ENCODE assay signal across 8 cellular contexts in the genomic region with DNA sequence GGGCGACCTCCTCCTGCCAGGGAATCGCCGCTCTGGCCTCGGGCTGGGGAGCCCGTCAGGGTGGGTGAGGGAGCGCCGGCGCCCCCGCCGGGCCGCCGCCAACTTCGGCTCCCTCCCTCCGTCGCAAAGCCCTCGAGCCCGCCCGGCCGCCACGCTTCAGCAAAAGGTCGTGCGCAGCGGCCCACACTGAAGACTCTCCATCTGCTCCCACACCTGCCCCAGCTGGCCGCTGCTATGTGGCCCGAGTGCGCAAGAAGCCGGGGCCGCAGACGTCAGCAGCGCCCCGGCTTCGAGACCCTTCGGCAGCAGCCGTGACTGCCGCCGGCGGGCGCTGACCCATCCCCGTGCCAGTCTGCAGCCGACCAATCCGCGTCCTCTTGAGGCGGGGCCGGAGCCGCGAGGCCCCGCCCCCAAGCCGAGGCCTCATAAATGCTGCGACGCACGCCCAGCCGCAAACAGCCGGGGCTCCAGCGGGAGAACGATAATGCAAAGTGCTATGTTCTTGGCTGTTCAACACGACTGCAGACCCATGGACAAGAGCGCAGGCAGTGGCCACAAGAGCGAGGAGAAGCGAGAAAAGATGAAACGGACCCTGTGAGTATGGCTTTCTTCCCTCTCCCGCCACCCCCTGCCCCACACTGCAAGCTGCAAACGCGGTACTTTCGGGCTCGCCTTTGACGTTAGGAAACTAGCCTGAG. TPM values are rescaled to one million over a fixed set of nuclear protein-coding genes. Genes with fewer than 3 reads are reported as not detected.
DNase-seq lines count a peak whose midpoint lies in the region; ATAC-seq and TF ChIP-seq lines count a peak whose summit lies in the region.

TSS of gene RGS2 (plus strand) at position 452 of the 698 bp plus-strand sequence. CDS start at position 485, 33 bp downstream.

- peak within 1 kb of the TSS; percentile 68 for H3K4me3 ChIP-seq in lower leg skin (ENCODE audit: low read depth, poor library complexity, severe bottlenecking)

- ATAC-seq in GM19351 (IDR thresholded peaks at IDR 0.05; ENCODE audit: unreplicated experiment) (peak; percentile 77), HG03520 (IDR thresholded peaks at IDR 0.05; ENCODE audit: unreplicated experiment) (peak; percentile 78)

- peak; percentile 38 for TF ChIP-seq CTCF in C4-2B (conservative IDR thresholded peaks at IDR 0.05)
- TF ChIP-seq CTCF in lower leg skin (IDR thresholded peaks at IDR 0.05), result no peak

- intact Hi-C loops in lower leg skin (cut with DNase I; ENCODE audit: low total_unique reads), result no loop called here

- peak within 1 kb of the TSS; percentile 76 for H3K27ac ChIP-seq in C4-2B

- TF ChIP-seq POLR2A in lower leg skin (IDR thresholded peaks at IDR 0.05), result peak in 1 of 2 donors; percentile 73

- WGBS in lower leg skin, 2 donors, result 0 to 1% methylated on average over 36 to 66 of the region's 66 CpGs

- peak; percentile 65 for DNase-seq in NCI-H526 treated with DMSO at 0.1 percent for 48 hours (lab: John Stamatoyannopoulos, UW)
- peak; percentile 76 to 81 for DNase-seq in activated CD4-positive, alpha-beta T cell treated with anti-CD3 and anti-CD28 coated beads, Interleukin-2, amount 50 U/mL, for 4 hours
- peak; percentile 72 to 94 for DNase-seq in dermis microvascular lymphatic vessel endothelial cell (ENCODE audit: low read depth in 2 of 2)
- DNase-seq in lower leg skin (ENCODE audit: low spot score in 2 of 2), result peak; percentile 85 to 98
- DNase-seq in stimulated activated CD4-positive, alpha-beta T cell treated with anti-CD3 and anti-CD28 coated beads, Interleukin-4, amount 100 ng/mL, for 4 hours, result peak; percentile 83 to 84

RNA-seq across cellular contexts. Expression of gene RGS2, which starts in this region (rescaled TPM):
- 2.3 and 4.2 TPM in 2 replicates for total RNA-seq in dermis microvascular lymphatic vessel endothelial cell
- 10 to 100 TPM; 24.5 to 54.1 (median 29.0) TPM for total RNA-seq in lower leg skin

Comparison
In these comparisons a context has a peak if more than half of its experiments do, and no peak if none do; other contexts are left out.
1. Peak in every context shown above with its lines: DNase-seq, ATAC-seq, H3K4me3 ChIP-seq and H3K27ac ChIP-seq.